Comparison of ENCODE assay signal across 1 cellular context in genomic region chrX:10199212-10199611, GRCh38.
TF ChIP-seq lines count a peak whose summit lies in the region.

No MANE protein-coding gene starts in this region.

TF ChIP-seq in GM12878, 131 proteins besides CTCF, POLR2A, EP300 and RAD21 (continued from another document):
- TF ChIP-seq, protein P1, sequence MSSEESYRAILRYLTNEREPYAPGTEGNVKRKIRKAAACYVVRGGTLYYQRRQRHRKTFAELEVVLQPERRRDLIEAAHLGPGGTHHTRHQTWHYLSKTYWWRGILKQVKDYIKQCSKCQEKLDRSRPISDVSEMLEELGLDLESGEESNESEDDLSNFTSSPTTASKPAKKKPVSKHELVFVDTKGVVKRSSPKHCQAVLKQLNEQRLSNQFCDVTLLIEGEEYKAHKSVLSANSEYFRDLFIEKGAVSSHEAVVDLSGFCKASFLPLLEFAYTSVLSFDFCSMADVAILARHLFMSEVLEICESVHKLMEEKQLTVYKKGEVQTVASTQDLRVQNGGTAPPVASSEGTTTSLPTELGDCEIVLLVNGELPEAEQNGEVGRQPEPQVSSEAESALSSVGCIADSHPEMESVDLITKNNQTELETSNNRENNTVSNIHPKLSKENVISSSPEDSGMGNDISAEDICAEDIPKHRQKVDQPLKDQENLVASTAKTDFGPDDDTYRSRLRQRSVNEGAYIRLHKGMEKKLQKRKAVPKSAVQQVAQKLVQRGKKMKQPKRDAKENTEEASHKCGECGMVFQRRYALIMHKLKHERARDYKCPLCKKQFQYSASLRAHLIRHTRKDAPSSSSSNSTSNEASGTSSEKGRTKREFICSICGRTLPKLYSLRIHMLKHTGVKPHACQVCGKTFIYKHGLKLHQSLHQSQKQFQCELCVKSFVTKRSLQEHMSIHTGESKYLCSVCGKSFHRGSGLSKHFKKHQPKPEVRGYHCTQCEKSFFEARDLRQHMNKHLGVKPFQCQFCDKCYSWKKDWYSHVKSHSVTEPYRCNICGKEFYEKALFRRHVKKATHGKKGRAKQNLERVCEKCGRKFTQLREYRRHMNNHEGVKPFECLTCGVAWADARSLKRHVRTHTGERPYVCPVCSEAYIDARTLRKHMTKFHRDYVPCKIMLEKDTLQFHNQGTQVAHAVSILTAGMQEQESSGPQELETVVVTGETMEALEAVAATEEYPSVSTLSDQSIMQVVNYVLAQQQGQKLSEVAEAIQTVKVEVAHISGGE (CRISPR knock-in tag; IDR thresholded peaks at IDR 0.05) = no peak
- no peak for TF ChIP-seq CBX5 (IDR thresholded peaks at IDR 0.05; ENCODE audit: low read depth)
